In the genomic region with DNA sequence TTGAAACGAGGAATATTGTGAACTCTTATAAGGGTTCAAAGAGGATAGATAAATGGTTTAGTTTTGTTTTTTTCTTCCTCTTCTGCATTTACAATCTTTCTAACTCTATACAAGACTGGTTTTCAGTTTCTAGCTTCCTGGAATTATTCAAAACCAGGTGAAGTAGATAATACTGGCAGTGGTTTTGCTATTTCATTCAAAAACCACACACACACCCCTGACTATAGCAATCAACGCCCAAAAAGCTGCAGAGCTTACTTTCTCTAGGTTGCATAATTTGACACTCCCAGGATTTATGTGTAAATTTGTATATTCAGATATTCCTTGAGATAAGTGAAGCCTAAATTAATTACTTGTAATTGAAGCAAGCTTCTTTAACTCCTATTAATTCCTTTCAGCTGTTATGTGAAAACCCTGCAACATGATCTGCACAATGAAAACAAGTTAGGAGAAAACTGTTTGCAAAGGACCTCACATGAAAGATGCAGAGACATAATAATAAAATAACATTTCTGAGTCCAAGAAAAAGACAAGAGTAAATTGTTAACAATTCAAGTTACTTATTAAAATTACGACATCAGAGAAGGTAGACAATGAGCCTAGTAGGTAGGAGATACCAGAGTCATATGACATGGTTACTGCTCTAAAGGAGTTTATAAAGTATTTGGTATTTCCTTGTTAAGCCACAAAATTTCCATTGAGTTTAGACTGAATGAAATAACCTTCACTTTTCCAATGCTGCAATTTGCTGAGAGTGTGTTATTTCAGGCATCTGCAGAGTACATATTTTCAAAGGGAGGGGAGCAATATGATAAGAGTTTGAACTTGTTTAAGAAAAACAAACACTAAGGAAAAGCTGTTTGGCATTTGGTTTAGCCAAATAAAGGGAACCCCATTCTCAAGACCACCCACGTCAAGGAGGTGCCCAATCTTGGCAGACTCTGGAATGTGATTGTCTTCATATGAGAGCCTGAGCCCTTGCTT, we compare ENCODE assay signal across 8 cellular contexts. TPM values are rescaled to one million over a fixed set of nuclear protein-coding genes. Genes with fewer than 3 reads are reported as not detected.
DNase-seq lines count a peak whose midpoint lies in the region; ATAC-seq and TF ChIP-seq lines count a peak whose summit lies in the region.

No MANE protein-coding gene starts in this region.

- DNase-seq in AG10803 (ENCODE audit: low read depth) (peak; percentile 58), SW480 (ENCODE audit: low spot score) (peak; percentile 30), psoas muscle (no peak), T1000 (lab: John Stamatoyannopoulos, UW) (no peak)

- H3K27ac ChIP-seq in HEK293 (ENCODE audit: extremely low read depth, low read depth, low read length) (no peak overlapping the region), esophagus (ENCODE audit: low read depth in 2 of 2, low read length in 1 of 2) (peak overlapping the region; percentile 81 to 87), psoas muscle (peak overlapping the region; percentile 99)

- POLR2A ChIA-PET in HEK293 (lab: Yijun Ruan, JAX) = interaction anchor here (1.6 to 3.2 kb wide), 5 partner anchors 7 to 54 kb away, joined by 6 to 23 read pairs (median 8); partner anchors contain the start of gene HNRNPA3

- intact Hi-C loops in psoas muscle (cut with DNase I) = loop anchor here (5.0 to 10.0 kb wide), 3 partner anchors 61 to 151 kb away; no protein-coding TSS in a partner anchor

- ATAC-seq in psoas muscle (no peak), HG03442 (IDR thresholded peaks at IDR 0.05; ENCODE audit: unreplicated experiment) (no peak), GM21447 (IDR thresholded peaks at IDR 0.05; ENCODE audit: unreplicated experiment) (no peak)

- H3K4me1 ChIP-seq in HEK293 (ENCODE audit: control insufficient read depth, insufficient read depth, low read length) = peaks cover 10% of the 10 kb centered on the region
- no peaks in the 10 kb centered on the region for H3K4me1 ChIP-seq in esophagus (ENCODE audit: control insufficient read depth in 2 of 2, insufficient read depth in 2 of 2, low read length in 1 of 2)
- H3K4me1 ChIP-seq in psoas muscle = peaks cover 24% of the 10 kb centered on the region

- WGBS in esophagus, 2 donors = 8 to 22% methylated on average over 4 of the region's 4 CpGs
- WGBS in psoas muscle, 3 donors = 11 to 42% (median 26%) methylated on average over 4 of the region's 4 CpGs

- H3K4me3 ChIP-seq in AG10803 (ENCODE audit: low read length) (no peak overlapping the region), HEK293 (ENCODE audit: low read depth, low read length) (no peak overlapping the region), esophagus (ENCODE audit: low read depth in 1 of 2, low read length in 2 of 2) (no peak overlapping the region), psoas muscle (peak overlapping the region; percentile 86)

- TF ChIP-seq CTCF in AG10803 (conservative IDR thresholded peaks at IDR 0.05; ENCODE audit: low read length) (no peak), HEK293 (tag by site-specific recombination; IDR thresholded peaks at IDR 0.05) (no peak), psoas muscle (IDR thresholded peaks at IDR 0.05) (no peak)

- CTCF ChIA-PET in HEK293 (lab: Yijun Ruan, JAX) = interaction anchor here (0.7 to 2.6 kb wide), 7 partner anchors 16 to 1139 kb away, joined by 3 to 17 read pairs (median 3); no protein-coding TSS in a partner anchor

- H3K27me3 ChIP-seq in esophagus (ENCODE audit: control insufficient read depth in 1 of 2, insufficient read depth in 2 of 2, low read length in 2 of 2) = no peaks in the 10 kb centered on the region
- no peaks in the 10 kb centered on the region for H3K27me3 ChIP-seq in psoas muscle (ENCODE audit: insufficient read depth in 3 of 3, low read length in 2 of 3)

- no peaks in the 10 kb centered on the region for H3K9me3 ChIP-seq in HEK293 (ENCODE audit: control insufficient read depth, insufficient read depth, low read depth, low read length)
- no peaks in the 10 kb centered on the region for H3K9me3 ChIP-seq in esophagus (ENCODE audit: control insufficient read depth in 2 of 2, insufficient read depth in 1 of 2, low read depth in 1 of 2, low read length in 1 of 2)
- H3K9me3 ChIP-seq in psoas muscle = no peaks in the 10 kb centered on the region

- H3K36me3 ChIP-seq in HEK293 (ENCODE audit: control insufficient read depth in 2 of 2, insufficient read depth in 1 of 2, low read length in 2 of 2) = no peaks in the 10 kb centered on the region
- H3K36me3 ChIP-seq in esophagus (ENCODE audit: control insufficient read depth in 2 of 2, insufficient read depth in 2 of 2, low read length in 1 of 2) = no peaks in the 10 kb centered on the region
- no peaks in the 10 kb centered on the region for H3K36me3 ChIP-seq in psoas muscle (ENCODE audit: insufficient read depth in 1 of 2, low read depth in 1 of 2)

TF ChIP-seq in HEK293, 187 proteins besides CTCF, POLR2A, EP300 and RAD21:
- TF ChIP-seq ZSCAN30 (tag by site-specific recombination; IDR thresholded peaks at IDR 0.05) = no peak
- TF ChIP-seq, protein P1, sequence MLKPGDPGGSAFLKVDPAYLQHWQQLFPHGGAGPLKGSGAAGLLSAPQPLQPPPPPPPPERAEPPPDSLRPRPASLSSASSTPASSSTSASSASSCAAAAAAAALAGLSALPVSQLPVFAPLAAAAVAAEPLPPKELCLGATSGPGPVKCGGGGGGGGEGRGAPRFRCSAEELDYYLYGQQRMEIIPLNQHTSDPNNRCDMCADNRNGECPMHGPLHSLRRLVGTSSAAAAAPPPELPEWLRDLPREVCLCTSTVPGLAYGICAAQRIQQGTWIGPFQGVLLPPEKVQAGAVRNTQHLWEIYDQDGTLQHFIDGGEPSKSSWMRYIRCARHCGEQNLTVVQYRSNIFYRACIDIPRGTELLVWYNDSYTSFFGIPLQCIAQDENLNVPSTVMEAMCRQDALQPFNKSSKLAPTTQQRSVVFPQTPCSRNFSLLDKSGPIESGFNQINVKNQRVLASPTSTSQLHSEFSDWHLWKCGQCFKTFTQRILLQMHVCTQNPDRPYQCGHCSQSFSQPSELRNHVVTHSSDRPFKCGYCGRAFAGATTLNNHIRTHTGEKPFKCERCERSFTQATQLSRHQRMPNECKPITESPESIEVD (tag by site-specific recombination; IDR thresholded peaks at IDR 0.05) = peak; percentile 86
- TF ChIP-seq SP7 (tag by site-specific recombination; IDR thresholded peaks at IDR 0.05) = 0 out of 2 replicates have a peak, but pooled peaks have one; percentile 13

RNA-seq across cellular contexts. Expression of gene NFE2L2, which starts 1.6 kb away (rescaled TPM):
- polyA plus RNA-seq in esophagus = 100 to 1,000 TPM in 1 of 2 donors, 10 to 100 TPM in 1; 91.9 to 155 TPM
- total RNA-seq in psoas muscle = 100 to 1,000 TPM in 1 of 4 donors, 10 to 100 TPM in 3; 42.4 to 127 (median 66.0) TPM
- 10 to 100 TPM; 44.4 to 56.6 (median 51.5) TPM for polyA plus RNA-seq in psoas muscle

RNA-seq across cellular contexts. Expression of gene HNRNPA3, which starts 53.5 kb away (rescaled TPM):
- polyA plus RNA-seq in esophagus = 100 to 1,000 TPM; 202 to 240 TPM
- 100 to 1,000 TPM in 1 of 4 donors, 10 to 100 TPM in 3; 72.8 to 125 (median 91.0) TPM for total RNA-seq in psoas muscle
- 100 to 1,000 TPM in 1 of 3 donors, 10 to 100 TPM in 2; 66.0 to 227 (median 81.8) TPM for polyA plus RNA-seq in psoas muscle

Comparison
In these comparisons a context has a peak if more than half of its experiments do, and no peak if none do; other contexts are left out.
1. DNase-seq: peak in AG10803 (single experiment) and SW480 (single experiment); none in psoas muscle (0 of 2) and T1000 (single experiment).